In the genomic region with DNA sequence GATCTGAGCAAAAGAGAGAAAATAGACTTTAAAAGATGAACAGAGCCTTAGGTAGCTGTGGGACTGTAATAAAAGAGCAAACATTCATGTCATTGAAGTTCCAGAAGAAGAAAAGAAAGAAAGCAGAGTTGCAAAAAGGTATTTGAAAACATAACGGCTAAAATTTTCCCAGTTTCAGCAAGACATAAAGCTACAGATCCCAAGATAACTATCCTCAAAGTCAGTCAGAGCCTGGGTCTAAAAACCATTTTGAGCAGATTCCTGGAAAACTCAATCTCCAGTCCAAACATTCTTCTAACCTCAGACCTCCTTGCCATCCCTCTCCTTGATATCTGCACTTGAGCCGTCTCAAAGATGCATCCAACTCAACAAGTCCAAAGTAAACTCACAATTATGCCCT, we compare ENCODE assay signal across 39 cellular contexts. TPM values are rescaled to one million over a fixed set of nuclear protein-coding genes. Genes with fewer than 3 reads are reported as not detected.
"Had no signal": no experiment of that assay in that cellular context is flagged by ENCODE, and none has a peak within 500 bp of the region (broad histone marks: within the 10 kb centered on the region; RNA-seq: fewer than 3 reads in every experiment).

No MANE protein-coding gene starts in this region.

- ATAC-seq: activated CD8-positive, alpha-beta T cell treated with anti-CD3 and anti-CD28 coated beads for 36 hours; activated naive CD4-positive, alpha-beta T cell treated with anti-CD3 and anti-CD28 coated beads, Interleukin-2, amount 50 U/mL, for 72 hours; activated T-cell treated with anti-CD3 and anti-CD28 coated beads, Interleukin-2, amount 50 U/mL, for 4 hours; activated T-cell treated with anti-CD3 and anti-CD28 coated beads, Interleukin-2, amount 50 U/mL, for 72 hours; activated T-helper 17 cell treated with anti-CD3 and anti-CD28 coated beads, Interleukin-2, amount 50 U/mL, for 72 hours; body of pancreas had no signal

- H3K4me1 ChIP-seq: adrenal gland, body of pancreas, breast epithelium had no signal

- H3K27ac Mint-ChIP-seq: activated CD4-positive, alpha-beta memory T cell treated with anti-CD3 and anti-CD28 coated beads for 36 hours; activated CD4-positive, alpha-beta T cell treated with anti-CD3 and anti-CD28 coated beads, Interleukin-2, amount 10 ng/mL, durations not matched to agents 24 days and 14 days; activated CD8-positive, alpha-beta T cell treated with anti-CD3 and anti-CD28 coated beads for 36 hours; activated naive CD4-positive, alpha-beta T cell treated with anti-CD3 and anti-CD28 coated beads for 36 hours; activated naive CD4-positive, alpha-beta T cell treated with anti-CD3 and anti-CD28 coated beads, Interleukin-2, amount 50 U/mL, for 72 hours; activated naive CD8-positive, alpha-beta T cell treated with anti-CD3 and anti-CD28 coated beads for 36 hours; activated T-cell treated with anti-CD3 and anti-CD28 coated beads, Interleukin-2, amount 50 U/mL, for 72 hours; activated T-helper 1 cell treated with anti-CD3 and anti-CD28 coated beads, Interleukin-12 subunit alpha, Interleukin-12 subunit beta, Interleukin-2, Interleukin-4 antibody, amounts not matched to agents 30 ng/mL and 10 ng/mL and 1 ng/mL, durations not matched to agents 14 hours and 24 hours and 36 hours; activated T-helper 17 cell treated with anti-CD3 and anti-CD28 coated beads, Interleukin-2, amount 50 U/mL, for 72 hours; T-helper 1 cell treated with Interleukin-12 subunit alpha and Interleukin-12 subunit beta and Interleukin-4 antibody, amounts not matched to agents 30 μg/mL and 1 μg/mL, for 36 hours; T-helper 2 cell treated with Interferon-gamma antibody and Interleukin-4, amounts not matched to agents 5 μg/mL and 100 μg/mL, for 36 hours had no signal

- H3K9me3 ChIP-seq: adrenal gland, body of pancreas, breast epithelium had no signal

- H3K27ac ChIP-seq: adrenal gland, body of pancreas, brain microvascular endothelial cell, breast epithelium, VCaP had no signal

- H3K27me3 ChIP-seq: adrenal gland, body of pancreas, brain microvascular endothelial cell had no signal

- H3K4me3 Mint-ChIP-seq: activated CD4-positive, alpha-beta memory T cell treated with anti-CD3 and anti-CD28 coated beads for 36 hours; activated CD4-positive, alpha-beta T cell treated with anti-CD3 and anti-CD28 coated beads, Interleukin-2, amount 10 ng/mL, durations not matched to agents 24 days and 14 days; activated CD8-positive, alpha-beta T cell treated with anti-CD3 and anti-CD28 coated beads for 36 hours; activated naive CD4-positive, alpha-beta T cell treated with anti-CD3 and anti-CD28 coated beads for 36 hours; activated naive CD8-positive, alpha-beta T cell treated with anti-CD3 and anti-CD28 coated beads for 36 hours; activated T-cell treated with anti-CD3 and anti-CD28 coated beads, Interleukin-2, amount 50 U/mL, for 4 hours; activated T-cell treated with anti-CD3 and anti-CD28 coated beads, Interleukin-2, amount 50 U/mL, for 72 hours; activated T-helper 1 cell treated with anti-CD3 and anti-CD28 coated beads, Interleukin-12 subunit alpha, Interleukin-12 subunit beta, Interleukin-2, Interleukin-4 antibody, amounts not matched to agents 30 ng/mL and 10 ng/mL and 1 ng/mL, durations not matched to agents 14 hours and 24 hours and 36 hours; activated T-helper 17 cell treated with anti-CD3 and anti-CD28 coated beads, Interleukin-2, amount 50 U/mL, for 72 hours; T-helper 1 cell treated with Interleukin-12 subunit alpha and Interleukin-12 subunit beta and Interleukin-4 antibody, amounts not matched to agents 30 μg/mL and 1 μg/mL, for 36 hours; T-helper 2 cell treated with Interferon-gamma antibody and Interleukin-4, amounts not matched to agents 5 μg/mL and 100 μg/mL, for 36 hours had no signal

- DNase-seq: activated CD4-positive, alpha-beta memory T cell treated with anti-CD3 and anti-CD28 coated beads for 36 hours; activated CD4-positive, alpha-beta T cell treated with anti-CD3 and anti-CD28 coated beads for 4 hours; activated CD4-positive, alpha-beta T cell treated with anti-CD3 and anti-CD28 coated beads, Interleukin-2, amount 10 ng/mL, durations not matched to agents 24 days and 14 days; activated CD4-positive, alpha-beta T cell treated with anti-CD3 and anti-CD28 coated beads, Interleukin-2, amount 50 U/mL, for 1 hour; activated CD4-positive, alpha-beta T cell treated with anti-CD3 and anti-CD28 coated beads, Interleukin-2, amount 50 U/mL, for 4 hours; activated CD4-positive, CD25-positive, alpha-beta regulatory T cell; activated CD4-positive, CD25-positive, alpha-beta regulatory T cell treated with anti-CD3 and anti-CD28 coated beads, Interleukin-2, amount 50 U/mL, for 72 hours; activated CD8-positive, alpha-beta memory T cell treated with anti-CD3 and anti-CD28 coated beads, Interleukin-2, amount 50 U/mL, for 4 hours; activated CD8-positive, alpha-beta T cell treated with anti-CD3 and anti-CD28 coated beads for 36 hours; activated effector memory CD4-positive, alpha-beta T cell treated with anti-CD3 and anti-CD28 coated beads, Interleukin-2, amount 50 U/mL, for 16 hours; activated gamma-delta T cell treated with Interleukin-2 at 50 U/mL for 16 hours; activated naive CD4-positive, alpha-beta T cell; activated naive CD4-positive, alpha-beta T cell treated with anti-CD3 and anti-CD28 coated beads for 36 hours; activated naive CD4-positive, alpha-beta T cell treated with anti-CD3 and anti-CD28 coated beads, Interleukin-2, amount 50 U/mL, for 16 hours; activated naive CD8-positive, alpha-beta T cell treated with anti-CD3 and anti-CD28 coated beads for 36 hours; activated T-cell treated with anti-CD3 and anti-CD28 coated beads for 4 hours; activated T-cell treated with anti-CD3 and anti-CD28 coated beads, Interleukin-2, amount 50 U/mL, for 1 hour; activated T-cell treated with anti-CD3 and anti-CD28 coated beads, Interleukin-2, amount 50 U/mL, for 4 hours; activated T-cell treated with anti-CD3 and anti-CD28 coated beads, Interleukin-2, amount 50 U/mL, for 72 hours; adrenal gland; amniotic stem cell; aorta; body of pancreas; brain microvascular endothelial cell; central memory CD4-positive, alpha-beta T cell; T-helper 1 cell; T-helper 2 cell; T-helper 9 cell had no signal

- H3K4me3 ChIP-seq: adrenal gland, body of pancreas, breast epithelium had no signal

- H3K36me3 Mint-ChIP-seq: activated CD4-positive, alpha-beta memory T cell treated with anti-CD3 and anti-CD28 coated beads for 36 hours; activated naive CD4-positive, alpha-beta T cell treated with anti-CD3 and anti-CD28 coated beads, Interleukin-2, amount 50 U/mL, for 72 hours; activated naive CD8-positive, alpha-beta T cell treated with anti-CD3 and anti-CD28 coated beads for 36 hours had no signal

- H3K36me3 ChIP-seq: adrenal gland, brain microvascular endothelial cell, breast epithelium had no signal

- H3K9me3 Mint-ChIP-seq: activated CD4-positive, alpha-beta memory T cell treated with anti-CD3 and anti-CD28 coated beads for 36 hours; activated CD4-positive, alpha-beta T cell treated with anti-CD3 and anti-CD28 coated beads, Interleukin-2, amount 10 ng/mL, durations not matched to agents 24 days and 14 days; activated CD8-positive, alpha-beta T cell treated with anti-CD3 and anti-CD28 coated beads for 36 hours; activated naive CD4-positive, alpha-beta T cell treated with anti-CD3 and anti-CD28 coated beads for 36 hours; activated naive CD4-positive, alpha-beta T cell treated with anti-CD3 and anti-CD28 coated beads, Interleukin-2, amount 50 U/mL, for 72 hours; activated naive CD8-positive, alpha-beta T cell treated with anti-CD3 and anti-CD28 coated beads for 36 hours; activated T-cell treated with anti-CD3 and anti-CD28 coated beads, Interleukin-2, amount 50 U/mL, for 4 hours; activated T-cell treated with anti-CD3 and anti-CD28 coated beads, Interleukin-2, amount 50 U/mL, for 72 hours; activated T-helper 1 cell treated with anti-CD3 and anti-CD28 coated beads, Interleukin-12 subunit alpha, Interleukin-12 subunit beta, Interleukin-2, Interleukin-4 antibody, amounts not matched to agents 30 ng/mL and 10 ng/mL and 1 ng/mL, durations not matched to agents 14 hours and 24 hours and 36 hours; activated T-helper 17 cell treated with anti-CD3 and anti-CD28 coated beads, Interleukin-2, amount 50 U/mL, for 72 hours; T-helper 1 cell treated with Interleukin-12 subunit alpha and Interleukin-12 subunit beta and Interleukin-4 antibody, amounts not matched to agents 30 μg/mL and 1 μg/mL, for 36 hours; T-helper 2 cell treated with Interferon-gamma antibody and Interleukin-4, amounts not matched to agents 5 μg/mL and 100 μg/mL, for 36 hours had no signal

RNA-seq across cellular contexts. Expression of gene CD300E, which starts 20.9 kb away (rescaled TPM):
- total RNA-seq: activated CD4-positive, alpha-beta memory T cell treated with anti-CD3 and anti-CD28 coated beads for 36 hours; activated CD4-positive, alpha-beta T cell treated with anti-CD3 and anti-CD28 coated beads, Interleukin-2, amount 10 ng/mL, durations not matched to agents 24 days and 14 days; activated CD8-positive, alpha-beta memory T cell treated with anti-CD3 and anti-CD28 coated beads for 36 hours; activated CD8-positive, alpha-beta T cell treated with anti-CD3 and anti-CD28 coated beads for 36 hours; activated naive CD4-positive, alpha-beta T cell treated with anti-CD3 and anti-CD28 coated beads for 36 hours; activated naive CD4-positive, alpha-beta T cell treated with anti-CD3 and anti-CD28 coated beads, Interleukin-2, amount 50 U/mL, for 72 hours; activated naive CD8-positive, alpha-beta T cell treated with anti-CD3 and anti-CD28 coated beads for 36 hours; activated T-cell treated with anti-CD3 and anti-CD28 coated beads, Interleukin-2, amount 50 U/mL, for 4 hours; activated T-cell treated with anti-CD3 and anti-CD28 coated beads, Interleukin-2, amount 50 U/mL, for 72 hours; activated T-helper 1 cell treated with anti-CD3 and anti-CD28 coated beads, Interleukin-12 subunit alpha, Interleukin-12 subunit beta, Interleukin-2, Interleukin-4 antibody, amounts not matched to agents 30 ng/mL and 10 ng/mL and 1 ng/mL, durations not matched to agents 14 hours and 24 hours and 36 hours; activated T-helper 17 cell treated with anti-CD3 and anti-CD28 coated beads, Interleukin-2, amount 50 U/mL, for 72 hours; astrocyte; body of pancreas; cerebellum had no signal

RNA-seq across cellular contexts. Expression of gene CD300LD, which starts 52.3 kb away (rescaled TPM):
- total RNA-seq: activated CD4-positive, alpha-beta memory T cell treated with anti-CD3 and anti-CD28 coated beads for 36 hours; activated CD4-positive, alpha-beta T cell treated with anti-CD3 and anti-CD28 coated beads, Interleukin-2, amount 10 ng/mL, durations not matched to agents 24 days and 14 days; activated CD8-positive, alpha-beta memory T cell treated with anti-CD3 and anti-CD28 coated beads for 36 hours; activated CD8-positive, alpha-beta T cell treated with anti-CD3 and anti-CD28 coated beads for 36 hours; activated naive CD4-positive, alpha-beta T cell treated with anti-CD3 and anti-CD28 coated beads for 36 hours; activated naive CD4-positive, alpha-beta T cell treated with anti-CD3 and anti-CD28 coated beads, Interleukin-2, amount 50 U/mL, for 72 hours; activated naive CD8-positive, alpha-beta T cell treated with anti-CD3 and anti-CD28 coated beads for 36 hours; activated T-cell treated with anti-CD3 and anti-CD28 coated beads, Interleukin-2, amount 50 U/mL, for 4 hours; activated T-helper 1 cell treated with anti-CD3 and anti-CD28 coated beads, Interleukin-12 subunit alpha, Interleukin-12 subunit beta, Interleukin-2, Interleukin-4 antibody, amounts not matched to agents 30 ng/mL and 10 ng/mL and 1 ng/mL, durations not matched to agents 14 hours and 24 hours and 36 hours; activated T-helper 17 cell treated with anti-CD3 and anti-CD28 coated beads, Interleukin-2, amount 50 U/mL, for 72 hours; adrenal gland; aorta; astrocyte; body of pancreas; breast epithelium; cardiac septum; cerebellum had no signal
- polyA plus RNA-seq: adrenal gland had no signal
